23 cellular contexts compared by ENCODE assay signal in genomic region chr9:106769331-106769730, GRCh38.
"Had no signal": no experiment of that assay in that cellular context is flagged by ENCODE, and none has a peak within 500 bp of the region (broad histone marks: within the 10 kb centered on the region; RNA-seq: fewer than 3 reads in every experiment).

No MANE protein-coding gene starts in this region.

- H3K27ac Mint-ChIP-seq: naive B cell; nephron progenitor cell; stimulated activated naive B cell treated with anti-CD40 and anti-IgM and Interleukin-4, amounts not matched to agents 10 μg/mL and 1 μg/mL and 100 μg/mL, for 72 hours; stimulated activated naive CD8-positive, alpha-beta T cell treated with anti-CD3 and anti-CD28 coated beads, Interleukin-15, amount 100 ng/mL, for 72 hours had no signal

- H3K27me3 Mint-ChIP-seq: naive B cell; stimulated activated naive B cell treated with anti-CD40 and anti-IgM and Interleukin-4, amounts not matched to agents 10 μg/mL and 1 μg/mL and 100 μg/mL, for 72 hours; stimulated activated naive CD8-positive, alpha-beta T cell treated with anti-CD3 and anti-CD28 coated beads, Interleukin-15, amount 100 ng/mL, for 72 hours had no signal

- H3K36me3 ChIP-seq: heart left ventricle, right lobe of liver, spleen, tibial nerve, upper lobe of right lung, vagina had no signal

- H3K36me3 Mint-ChIP-seq: naive B cell; stimulated activated naive B cell treated with anti-CD40 and anti-IgM and Interleukin-4, amounts not matched to agents 10 μg/mL and 1 μg/mL and 100 μg/mL, for 72 hours had no signal

- DNase-seq: effector memory CD4-positive, alpha-beta T cell; heart left ventricle; hippocampal formation; left colon; left ventricle myocardium superior; mesendoderm; naive B cell; nephron progenitor cell; psoas muscle; retina; right lobe of liver; spleen; stimulated activated CD4-positive, alpha-beta T cell treated with anti-CD3 and anti-CD28 coated beads, Interleukin-15, amount 100 ng/mL, for 24 hours; stimulated activated CD4-positive, alpha-beta T cell treated with anti-CD3 and anti-CD28 coated beads, Interleukin-1b, Interleukin-23, amount 100 ng/mL, for 48 hours; stimulated activated CD4-positive, alpha-beta T cell treated with anti-CD3 and anti-CD28 coated beads, Interleukin-4, amount 100 ng/mL, for 4 hours; stimulated activated naive B cell treated with anti-CD40 and anti-IgM and Interleukin-4, amounts not matched to agents 10 μg/mL and 1 μg/mL and 100 μg/mL, for 72 hours; stimulated activated naive CD8-positive, alpha-beta T cell treated with anti-CD3 and anti-CD28 coated beads, Interleukin-15, amount 100 ng/mL, for 72 hours; testis; upper lobe of right lung had no signal

- H3K27ac ChIP-seq: heart left ventricle, parathyroid adenoma, right lobe of liver, spleen, testis, tibial nerve, upper lobe of right lung, vagina had no signal

- H3K9me3 Mint-ChIP-seq: nephron progenitor cell; stimulated activated naive B cell treated with anti-CD40 and anti-IgM and Interleukin-4, amounts not matched to agents 10 μg/mL and 1 μg/mL and 100 μg/mL, for 72 hours had no signal

- H3K4me3 ChIP-seq: heart left ventricle, lung, psoas muscle, right lobe of liver, spleen, testis, tibial nerve, upper lobe of right lung, vagina had no signal

- H3K4me1 Mint-ChIP-seq: naive B cell; nephron progenitor cell; stimulated activated naive B cell treated with anti-CD40 and anti-IgM and Interleukin-4, amounts not matched to agents 10 μg/mL and 1 μg/mL and 100 μg/mL, for 72 hours; stimulated activated naive CD8-positive, alpha-beta T cell treated with anti-CD3 and anti-CD28 coated beads, Interleukin-15, amount 100 ng/mL, for 72 hours had no signal

- H3K27me3 ChIP-seq: heart left ventricle, right lobe of liver, spleen, testis, tibial nerve, upper lobe of right lung, vagina had no signal

- H3K4me3 Mint-ChIP-seq: naive B cell; nephron progenitor cell; stimulated activated naive B cell treated with anti-CD40 and anti-IgM and Interleukin-4, amounts not matched to agents 10 μg/mL and 1 μg/mL and 100 μg/mL, for 72 hours; stimulated activated naive CD8-positive, alpha-beta T cell treated with anti-CD3 and anti-CD28 coated beads, Interleukin-15, amount 100 ng/mL, for 72 hours had no signal
